1 cellular context compared by ENCODE assay signal in genomic region chr22:20507253-20508066, GRCh38.
TF ChIP-seq lines count a peak whose summit lies in the region.

TSS of gene MED15 (plus strand) at chr22:20507610. CDS start at chr22:20507679, 69 bp downstream.

TF ChIP-seq in HepG2, 621 proteins besides CTCF, POLR2A, EP300 and RAD21 (continued from another document and continues in another):
- TF ChIP-seq, protein P1, sequence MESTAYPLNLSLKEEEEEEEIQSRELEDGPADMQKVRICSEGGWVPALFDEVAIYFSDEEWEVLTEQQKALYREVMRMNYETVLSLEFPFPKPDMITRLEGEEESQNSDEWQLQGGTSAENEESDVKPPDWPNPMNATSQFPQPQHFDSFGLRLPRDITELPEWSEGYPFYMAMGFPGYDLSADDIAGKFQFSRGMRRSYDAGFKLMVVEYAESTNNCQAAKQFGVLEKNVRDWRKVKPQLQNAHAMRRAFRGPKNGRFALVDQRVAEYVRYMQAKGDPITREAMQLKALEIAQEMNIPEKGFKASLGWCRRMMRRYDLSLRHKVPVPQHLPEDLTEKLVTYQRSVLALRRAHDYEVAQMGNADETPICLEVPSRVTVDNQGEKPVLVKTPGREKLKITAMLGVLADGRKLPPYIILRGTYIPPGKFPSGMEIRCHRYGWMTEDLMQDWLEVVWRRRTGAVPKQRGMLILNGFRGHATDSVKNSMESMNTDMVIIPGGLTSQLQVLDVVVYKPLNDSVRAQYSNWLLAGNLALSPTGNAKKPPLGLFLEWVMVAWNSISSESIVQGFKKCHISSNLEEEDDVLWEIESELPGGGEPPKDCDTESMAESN (CRISPR knock-in tag; conservative IDR thresholded peaks at IDR 0.05), result peak; percentile 90
- peak; percentile 87; the same call in 1 of the 2 replicates for TF ChIP-seq SRY (CRISPR knock-in tag; IDR thresholded peaks at IDR 0.05)
- no peak for TF ChIP-seq BCL3 (CRISPR knock-in tag; IDR thresholded peaks at IDR 0.05)
- no peak for TF ChIP-seq NCOA5 (CRISPR knock-in tag; IDR thresholded peaks at IDR 0.05)
- peak; percentile 79 for TF ChIP-seq ZBTB38 (CRISPR knock-in tag; IDR thresholded peaks at IDR 0.05)
- TF ChIP-seq GABPB1 (CRISPR knock-in tag; IDR thresholded peaks at IDR 0.05), result peak; percentile 100
- TF ChIP-seq, protein P2, sequence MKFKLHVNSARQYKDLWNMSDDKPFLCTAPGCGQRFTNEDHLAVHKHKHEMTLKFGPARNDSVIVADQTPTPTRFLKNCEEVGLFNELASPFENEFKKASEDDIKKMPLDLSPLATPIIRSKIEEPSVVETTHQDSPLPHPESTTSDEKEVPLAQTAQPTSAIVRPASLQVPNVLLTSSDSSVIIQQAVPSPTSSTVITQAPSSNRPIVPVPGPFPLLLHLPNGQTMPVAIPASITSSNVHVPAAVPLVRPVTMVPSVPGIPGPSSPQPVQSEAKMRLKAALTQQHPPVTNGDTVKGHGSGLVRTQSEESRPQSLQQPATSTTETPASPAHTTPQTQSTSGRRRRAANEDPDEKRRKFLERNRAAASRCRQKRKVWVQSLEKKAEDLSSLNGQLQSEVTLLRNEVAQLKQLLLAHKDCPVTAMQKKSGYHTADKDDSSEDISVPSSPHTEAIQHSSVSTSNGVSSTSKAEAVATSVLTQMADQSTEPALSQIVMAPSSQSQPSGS (CRISPR knock-in tag; IDR thresholded peaks at IDR 0.05), result peak; percentile 86
- no peak for TF ChIP-seq CEBPG (CRISPR knock-in tag; IDR thresholded peaks at IDR 0.05)
- TF ChIP-seq SYNCRIP (IDR thresholded peaks at IDR 0.05; ENCODE audit: insufficient read depth, low read depth, low read length), result no peak
- no peak for TF ChIP-seq CSRNP2 (CRISPR knock-in tag; conservative IDR thresholded peaks at IDR 0.05; ENCODE audit: low read depth)
- TF ChIP-seq, protein P3, sequence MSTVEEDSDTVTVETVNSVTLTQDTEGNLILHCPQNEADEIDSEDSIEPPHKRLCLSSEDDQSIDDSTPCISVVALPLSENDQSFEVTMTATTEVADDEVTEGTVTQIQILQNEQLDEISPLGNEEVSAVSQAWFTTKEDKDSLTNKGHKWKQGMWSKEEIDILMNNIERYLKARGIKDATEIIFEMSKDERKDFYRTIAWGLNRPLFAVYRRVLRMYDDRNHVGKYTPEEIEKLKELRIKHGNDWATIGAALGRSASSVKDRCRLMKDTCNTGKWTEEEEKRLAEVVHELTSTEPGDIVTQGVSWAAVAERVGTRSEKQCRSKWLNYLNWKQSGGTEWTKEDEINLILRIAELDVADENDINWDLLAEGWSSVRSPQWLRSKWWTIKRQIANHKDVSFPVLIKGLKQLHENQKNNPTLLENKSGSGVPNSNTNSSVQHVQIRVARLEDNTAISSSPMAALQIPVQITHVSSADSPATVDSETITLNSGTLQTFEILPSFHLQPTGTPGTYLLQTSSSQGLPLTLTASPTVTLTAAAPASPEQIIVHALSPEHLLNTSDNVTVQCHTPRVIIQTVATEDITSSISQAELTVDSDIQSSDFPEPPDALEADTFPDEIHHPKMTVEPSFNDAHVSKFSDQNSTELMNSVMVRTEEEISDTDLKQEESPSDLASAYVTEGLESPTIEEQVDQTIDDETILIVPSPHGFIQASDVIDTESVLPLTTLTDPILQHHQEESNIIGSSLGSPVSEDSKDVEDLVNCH (CRISPR knock-in tag; IDR thresholded peaks at IDR 0.05), result 0 out of 2 replicates have a peak, but pooled peaks have one; percentile 23
- TF ChIP-seq MLLT10 (CRISPR knock-in tag; IDR thresholded peaks at IDR 0.05), result no peak
- no peak for TF ChIP-seq SMARCC2 (IDR thresholded peaks at IDR 0.05)
- TF ChIP-seq MXI1 (IDR thresholded peaks at IDR 0.05; ENCODE audit: borderline replicate concordance, low read depth, low read length), result peak; percentile 90; the same call in 2 of the 3 replicates
- peak; percentile 51 for TF ChIP-seq BRD4 (CRISPR knock-in tag; IDR thresholded peaks at IDR 0.05)
- peak; percentile 93; the same call in 1 of the 2 replicates for TF ChIP-seq THAP9 (CRISPR knock-in tag; IDR thresholded peaks at IDR 0.05; ENCODE audit: borderline replicate concordance)
- peak; percentile 81; the same call in 1 of the 2 replicates for TF ChIP-seq ZNF383 (CRISPR knock-in tag; IDR thresholded peaks at IDR 0.05; ENCODE audit: borderline replicate concordance)
- no peak for TF ChIP-seq RORA (CRISPR knock-in tag; IDR thresholded peaks at IDR 0.05)
- no peak for TF ChIP-seq KIAA2018 (CRISPR knock-in tag; IDR thresholded peaks at IDR 0.05; ENCODE audit: borderline replicate concordance)
- peak in 1 of 2 experiments; percentile 7; a peak in 1 of 4 replicates for TF ChIP-seq ATF4 (CRISPR knock-in tag; IDR thresholded peaks at IDR 0.05)
- peak; percentile 78; the same call in 1 of the 2 replicates for TF ChIP-seq DR1 (CRISPR knock-in tag; IDR thresholded peaks at IDR 0.05)
- no peak for TF ChIP-seq KAT2B (IDR thresholded peaks at IDR 0.05; ENCODE audit: borderline replicate concordance, low read depth, low read length)
- peak; percentile 92 for TF ChIP-seq SNAI1 (CRISPR knock-in tag; IDR thresholded peaks at IDR 0.05; ENCODE audit: borderline replicate concordance)
- TF ChIP-seq, protein P4, sequence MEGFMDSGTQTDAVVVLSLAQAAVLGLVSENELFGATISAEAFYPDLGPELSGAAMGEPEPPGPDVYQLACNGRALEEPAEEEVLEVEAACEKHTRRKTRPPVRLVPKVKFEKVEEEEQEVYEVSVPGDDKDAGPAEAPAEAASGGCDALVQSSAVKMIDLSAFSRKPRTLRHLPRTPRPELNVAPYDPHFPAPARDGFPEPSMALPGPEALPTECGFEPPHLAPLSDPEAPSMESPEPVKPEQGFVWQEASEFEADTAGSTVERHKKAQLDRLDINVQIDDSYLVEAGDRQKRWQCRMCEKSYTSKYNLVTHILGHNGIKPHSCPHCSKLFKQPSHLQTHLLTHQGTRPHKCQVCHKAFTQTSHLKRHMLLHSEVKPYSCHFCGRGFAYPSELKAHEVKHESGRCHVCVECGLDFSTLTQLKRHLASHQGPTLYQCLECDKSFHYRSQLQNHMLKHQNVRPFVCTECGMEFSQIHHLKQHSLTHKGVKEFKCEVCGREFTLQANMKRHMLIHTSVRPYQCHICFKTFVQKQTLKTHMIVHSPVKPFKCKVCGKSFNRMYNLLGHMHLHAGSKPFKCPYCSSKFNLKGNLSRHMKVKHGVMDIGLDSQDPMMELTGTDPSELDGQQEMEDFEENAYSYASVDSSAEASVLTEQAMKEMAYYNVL (CRISPR knock-in tag; IDR thresholded peaks at IDR 0.05; ENCODE audit: borderline replicate concordance), result peak; percentile 82
- peak; percentile 90; the same call in 1 of the 2 replicates for TF ChIP-seq ZNF556 (CRISPR knock-in tag; IDR thresholded peaks at IDR 0.05; ENCODE audit: borderline replicate concordance)
- no peak for TF ChIP-seq FOXO4 (CRISPR knock-in tag; conservative IDR thresholded peaks at IDR 0.05)
- peak; percentile 79; the same call in 1 of the 2 replicates for TF ChIP-seq ZNF235 (CRISPR knock-in tag; IDR thresholded peaks at IDR 0.05; ENCODE audit: borderline replicate concordance)
